ENCODE assay signal across 8 cellular contexts in the genomic region with DNA sequence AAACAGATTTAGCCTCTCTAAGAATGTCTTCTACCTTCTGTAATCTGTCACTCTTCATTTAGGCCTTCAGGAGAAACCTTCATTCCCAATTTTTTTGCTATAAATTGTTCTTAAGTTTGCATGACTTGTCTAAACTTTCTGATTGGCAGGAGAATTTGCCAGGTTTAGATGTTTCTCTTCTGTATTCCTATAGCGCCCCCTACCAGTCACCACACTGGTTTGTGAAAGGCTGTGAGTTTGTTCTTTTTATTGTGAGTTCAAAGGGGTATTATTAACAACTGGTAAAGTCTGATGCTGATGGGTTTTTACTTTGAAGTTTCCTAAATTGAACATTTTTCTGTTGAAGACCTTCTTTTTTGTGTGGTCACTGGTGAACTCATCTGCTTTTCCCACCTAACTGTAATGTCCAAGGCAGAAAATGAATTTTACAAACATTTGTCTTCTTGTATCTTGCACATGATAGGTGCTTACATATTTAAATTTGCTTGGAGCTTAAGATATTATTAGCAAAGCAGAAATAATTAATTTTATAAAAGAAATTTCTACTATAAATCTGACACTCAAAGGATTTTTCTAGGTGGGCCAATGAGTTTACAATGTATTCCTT. TPM values are rescaled to one million over a fixed set of nuclear protein-coding genes. Genes with fewer than 3 reads are reported as not detected.
DNase-seq lines count a peak whose midpoint lies in the region; ATAC-seq and TF ChIP-seq lines count a peak whose summit lies in the region.

No MANE protein-coding gene starts in this region.

- no peak overlapping the region for H3K4me3 ChIP-seq in lung

- peak; percentile 90 for TF ChIP-seq CTCF in chondrocyte (IDR thresholded peaks at IDR 0.05)
- peak; percentile 54 for TF ChIP-seq CTCF in lung (IDR thresholded peaks at IDR 0.05; ENCODE audit: control extremely low read depth, extremely low read depth)

- no peaks in the 10 kb centered on the region for H3K27me3 ChIP-seq in lung (ENCODE audit: control insufficient read depth, insufficient read depth)

- no peaks in the 10 kb centered on the region for H3K9me3 Mint-ChIP-seq in chondrocyte (ENCODE audit: low read depth)

- no peak overlapping the region for H3K4me3 Mint-ChIP-seq in chondrocyte (ENCODE audit: unreplicated experiment)

- no peaks in the 10 kb centered on the region for H3K36me3 ChIP-seq in lung (ENCODE audit: control insufficient read depth in 2 of 2, insufficient read depth in 2 of 2, low read length in 2 of 2)

- H3K27ac ChIP-seq in lung (ENCODE audit: low read depth in 1 of 2, low read length in 1 of 2) = no peak overlapping the region

- no peak overlapping the region for H3K27ac Mint-ChIP-seq in chondrocyte (ENCODE audit: unreplicated experiment)

- peaks cover 39% of the 10 kb centered on the region for H3K4me1 Mint-ChIP-seq in chondrocyte (ENCODE audit: low read depth)

- no peaks in the 10 kb centered on the region for H3K4me1 ChIP-seq in lung (ENCODE audit: control insufficient read depth in 2 of 2, insufficient read depth in 2 of 2, low read length in 2 of 2)

- H3K9me3 ChIP-seq in lung (ENCODE audit: control insufficient read depth in 2 of 2, insufficient read depth in 1 of 2, low read length in 1 of 2) = no peaks in the 10 kb centered on the region

- ATAC-seq in lung (ENCODE audit: insufficient read depth, low FRiP score) (no peak), GM19463 (IDR thresholded peaks at IDR 0.05; ENCODE audit: unreplicated experiment) (no peak)

- 21 to 31% methylated on average over 1 of the region's 1 CpG for WGBS in lung, 2 donors

- no peaks in the 10 kb centered on the region for H3K36me3 Mint-ChIP-seq in chondrocyte (ENCODE audit: low read depth)

- H3K27me3 Mint-ChIP-seq in chondrocyte (ENCODE audit: low read depth) = no peaks in the 10 kb centered on the region

- DNase-seq in DMS 273 (lab: John Stamatoyannopoulos, UW; ENCODE audit: unreplicated experiment) (peak; percentile 82), DMS 273 treated with DMSO at 0.1 percent for 48 hours (lab: John Stamatoyannopoulos, UW) (no peak), NCI-H1048 (lab: John Stamatoyannopoulos, UW) (peak; percentile 75), chondrocyte (ENCODE audit: low spot score) (no peak), lung (ENCODE audit: low spot score) (peak; percentile 34)
- DNase-seq in activated CD4-positive, alpha-beta T cell treated with anti-CD3 and anti-CD28 coated beads for 24 hours (ENCODE audit: low read depth in 2 of 2) = peak; percentile 55 to 58
- DNase-seq in stimulated activated CD8-positive, alpha-beta memory T cell treated with anti-CD3 and anti-CD28 coated beads, Interleukin-4, amount 100 ng/mL, for 1 hour (ENCODE audit: low read depth in 2 of 2, low spot score in 1 of 2) = peak; percentile 39 to 47

RNA-seq across cellular contexts. Expression of gene F2RL2, which starts 18.4 kb away (rescaled TPM):
- total RNA-seq in chondrocyte = 7.9 to 31.3 TPM (median 8.4 TPM) in 3 replicates
- total RNA-seq in lung = under 1 TPM; 0.49 to 0.80 TPM
- under 1 TPM; 0.07 to 0.18 TPM for polyA plus RNA-seq in lung

Comparison
In these comparisons a context has a peak if more than half of its experiments do, and no peak if none do; other contexts are left out.
1. DNase-seq: peak in DMS 273 (single experiment), NCI-H1048 (single experiment), activated CD4-positive, alpha-beta T cell treated with anti-CD3 and anti-CD28 coated beads for 24 hours (2 of 2), lung (single experiment) and stimulated activated CD8-positive, alpha-beta memory T cell treated with anti-CD3 and anti-CD28 coated beads, Interleukin-4, amount 100 ng/mL, for 1 hour (2 of 2); none in DMS 273 treated with DMSO at 0.1 percent for 48 hours (single experiment) and chondrocyte (single experiment).